ENCODE assay signal across 16 cellular contexts in the genomic region with DNA sequence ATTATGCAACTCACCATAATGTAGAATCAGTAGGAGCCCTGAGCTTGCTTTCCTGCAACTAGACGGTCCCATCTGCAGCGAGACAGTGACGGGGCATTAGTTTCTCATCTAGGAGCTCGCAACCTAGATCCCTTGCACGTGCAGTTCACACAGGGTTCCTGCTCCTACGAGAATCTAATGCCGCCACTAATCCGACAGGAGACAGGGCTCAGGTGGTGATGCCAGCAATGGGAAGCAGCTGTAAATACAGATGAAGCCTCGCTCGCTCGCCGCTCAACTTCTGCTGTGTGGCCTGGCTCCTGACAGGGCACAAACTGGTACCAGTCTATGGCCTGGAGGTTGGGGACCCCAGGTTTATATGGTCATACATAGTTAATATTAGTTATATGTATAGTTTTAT.
A peak's percentile ranks its signal among the peaks of the same experiment; 100 is the strongest.
DNase-seq lines count a peak whose midpoint lies in the region; ATAC-seq lines count a peak whose summit lies in the region.
"Had no signal": no experiment of that assay in that cellular context is flagged by ENCODE, and none has a peak within 500 bp of the region (broad histone marks: within the 10 kb centered on the region; RNA-seq: fewer than 3 reads in every experiment).

No MANE protein-coding gene starts in this region.

- no peak overlapping the region for H3K14ac ChIP-seq in neuronal stem cell (ENCODE audit: low read length)

- H3K27me3 ChIP-seq in neuronal stem cell (ENCODE audit: control insufficient read depth in 3 of 3, insufficient read depth in 3 of 3, low read depth in 1 of 3, low read length in 3 of 3): no peaks in the 10 kb centered on the region
- H3K27me3 ChIP-seq: BLaER1 treated with 17β-estradiol and CSF1 and Interleukin-3, amounts not matched to agents 10 nM and 100 nM had no signal

- no peak overlapping the region for H3K4me3 ChIP-seq in neuronal stem cell (ENCODE audit: low read length in 2 of 2)
- H3K4me3 ChIP-seq: A549; BLaER1 treated with 17β-estradiol and CSF1 and Interleukin-3, amounts not matched to agents 10 nM and 100 nM had no signal

- no CpG with 5 or more reads among the region's 12 CpGs for WGBS in neuronal stem cell (ENCODE audit: extremely low coverage in 2 of 2, insufficient read length in 2 of 2, insufficient replicate concordance in 1 of 2), 2 donors

- peak overlapping the region; percentile 21 for H2AK5ac ChIP-seq in neuronal stem cell (ENCODE audit: low read depth, low read length)

- no peak overlapping the region for H2AFZ ChIP-seq in neuronal stem cell (ENCODE audit: low read length)

- no peak overlapping the region for H3K4me2 ChIP-seq in neuronal stem cell (ENCODE audit: insufficient read depth, low read length, poor library complexity, severe bottlenecking)
- H3K4me2 ChIP-seq: A549; BLaER1 treated with 17β-estradiol and CSF1 and Interleukin-3, amounts not matched to agents 10 nM and 100 nM had no signal

- H3K36me3 ChIP-seq in neuronal stem cell (replicated peaks in 1 of 2; ENCODE audit: control insufficient read depth in 2 of 2, insufficient read depth in 2 of 2, low read length in 2 of 2): no peaks in the 10 kb centered on the region
- H3K36me3 ChIP-seq: BLaER1 treated with 17β-estradiol and CSF1 and Interleukin-3, amounts not matched to agents 10 nM and 100 nM had no signal

- H3K4me1 ChIP-seq in neuronal stem cell (ENCODE audit: control insufficient read depth in 2 of 2, insufficient read depth in 1 of 2, low read depth in 1 of 2, low read length in 2 of 2): peaks cover 0 to 12% of the 10 kb centered on the region in 2 donors
- H3K4me1 ChIP-seq: A549, Caco-2 had no signal

- no peak overlapping the region for H2BK5ac ChIP-seq in neuronal stem cell (ENCODE audit: low read length)

- no peak overlapping the region for H3K23ac ChIP-seq in neuronal stem cell (ENCODE audit: low read depth, low read length, poor library complexity)

- no peak overlapping the region for H3K18ac ChIP-seq in neuronal stem cell (ENCODE audit: low read length)

- no peak overlapping the region for H3K27ac ChIP-seq in neuronal stem cell (replicated peaks; ENCODE audit: low read length)
- H3K27ac ChIP-seq: A549; BLaER1 treated with 17β-estradiol and CSF1 and Interleukin-3, amounts not matched to agents 10 nM and 100 nM; C4-2B had no signal

- H4K8ac ChIP-seq in neuronal stem cell (ENCODE audit: low read depth, low read length): no peak overlapping the region

- no peak overlapping the region for H2BK15ac ChIP-seq in neuronal stem cell (ENCODE audit: low read length)

- no peak overlapping the region for H2BK120ac ChIP-seq in neuronal stem cell (ENCODE audit: low read depth, low read length)

- H4K91ac ChIP-seq in neuronal stem cell (ENCODE audit: low read depth, low read length, poor library complexity): no peak overlapping the region

- H2BK12ac ChIP-seq in neuronal stem cell (ENCODE audit: low read length): no peak overlapping the region

- H3K4ac ChIP-seq in neuronal stem cell (ENCODE audit: low read length): no peak overlapping the region

- no peaks in the 10 kb centered on the region for H3K79me1 ChIP-seq in neuronal stem cell (ENCODE audit: low read depth, low read length)

- H3K9me3 ChIP-seq in neuronal stem cell (replicated peaks in 1 of 2; ENCODE audit: control insufficient read depth in 2 of 2, insufficient read depth in 1 of 2, low read depth in 1 of 2, low read length in 2 of 2): peaks cover 0 to 2% of the 10 kb centered on the region in 2 donors
- H3K9me3 ChIP-seq: A549; BLaER1 treated with 17β-estradiol and CSF1 and Interleukin-3, amounts not matched to agents 10 nM and 100 nM; Caco-2 had no signal

- DNase-seq in NCI-H524 (lab: John Stamatoyannopoulos, UW) (peak; percentile 12 to 69), NCI-H524 treated with DMSO at 0.1 percent for 48 hours (lab: John Stamatoyannopoulos, UW) (peak; percentile 36), neuronal stem cell (ENCODE audit: low spot score) (no peak), NCI-H510A treated with DMSO at 0.1 percent for 48 hours (lab: John Stamatoyannopoulos, UW) (no peak), 8988T (no peak)
- DNase-seq: AML-193; Caco-2; Calu3; CD4-positive, alpha-beta T cell; CD8-positive, alpha-beta T cell; DMS79 treated with DMSO at 0.1 percent for 48 hours; GF-D8 had no signal

- ATAC-seq in HG03457 (IDR thresholded peaks at IDR 0.05; ENCODE audit: unreplicated experiment): no peak
- ATAC-seq: A549; CD8-positive, alpha-beta T cell had no signal

- H3K9ac ChIP-seq in neuronal stem cell (ENCODE audit: low read depth, low read length, poor library complexity): no peak overlapping the region
- H3K9ac ChIP-seq: BLaER1 treated with 17β-estradiol and CSF1 and Interleukin-3, amounts not matched to agents 10 nM and 100 nM had no signal

Comparison
In these comparisons a context has a peak if more than half of its experiments do, and no peak if none do; other contexts are left out.
1. DNase-seq: peak in NCI-H524 (2 of 2) and NCI-H524 treated with DMSO at 0.1 percent for 48 hours (single experiment); none in neuronal stem cell (single experiment), NCI-H510A treated with DMSO at 0.1 percent for 48 hours (single experiment) and 8988T (single experiment).